ENCODE assay signal across 16 cellular contexts in genomic region chr18:34643982-34644381, GRCh38.
A peak's percentile ranks its signal among the peaks of the same experiment; 100 is the strongest.
DNase-seq lines count a peak whose midpoint lies in the region; ATAC-seq, FAIRE-seq and TF ChIP-seq lines count a peak whose summit lies in the region.
"Had no signal": no experiment of that assay in that cellular context is flagged by ENCODE, and none has a peak within 500 bp of the region (broad histone marks: within the 10 kb centered on the region; RNA-seq: fewer than 3 reads in every experiment).

No MANE protein-coding gene starts in this region.

- H3K4me1 ChIP-seq in left ventricle myocardium inferior (peaks cover 45% of the 10 kb centered on the region), Peyer's patch (no peaks in the 10 kb centered on the region)
- H3K4me1 ChIP-seq: BLaER1, prostate gland had no signal

- peak; percentile 19 for FAIRE-seq in frontal cortex (lab: Jason Lieb, UNC)

- TF ChIP-seq CTCF in left ventricle myocardium inferior (IDR thresholded peaks at IDR 0.05; ENCODE audit: borderline replicate concordance) (peak; percentile 26), brain microvascular endothelial cell (IDR thresholded peaks at IDR 0.05; ENCODE audit: low read depth, low read length, missing control alignments) (peak; percentile 22), Peyer's patch (IDR thresholded peaks at IDR 0.05) (no peak)

- no peak for DNase-seq in left ventricle myocardium inferior
- DNase-seq in cardiac septum (ENCODE audit: low spot score): no peak
- no peak for DNase-seq in brain microvascular endothelial cell
- no peak for DNase-seq in frontal cortex (ENCODE audit: low spot score in 2 of 2)
- DNase-seq in Peyer's patch: no peak
- no peak for DNase-seq in C1 segment of cervical spinal cord (lab: John Stamatoyannopoulos, UW)
- DNase-seq in SK-N-DZ (ENCODE audit: low spot score): no peak
- DNase-seq: activated CD4-positive, alpha-beta memory T cell treated with anti-CD3 and anti-CD28 coated beads for 36 hours; activated naive CD8-positive, alpha-beta T cell treated with anti-CD3 and anti-CD28 coated beads, Interleukin-2, amount 10 ng/mL, durations not matched to agents 7 days and 5 days; activated T-cell treated with anti-CD3 and anti-CD28 coated beads, Interleukin-2, amount 50 U/mL, for 4 hours; NCI-H510A treated with DMSO at 0.1 percent for 48 hours; PC-3; stomach had no signal

- H3K9me3 ChIP-seq in left ventricle myocardium inferior (replicated peaks) (no peaks in the 10 kb centered on the region), Peyer's patch (no peaks in the 10 kb centered on the region)
- H3K9me3 ChIP-seq: BLaER1, prostate gland, stomach had no signal

- no peak for ATAC-seq in GM18505 (IDR thresholded peaks at IDR 0.05; ENCODE audit: unreplicated experiment)
- ATAC-seq: activated T-cell treated with anti-CD3 and anti-CD28 coated beads, Interleukin-2, amount 50 U/mL, for 4 hours; PC-3 had no signal

- H3K36me3 ChIP-seq in left ventricle myocardium inferior: no peaks in the 10 kb centered on the region
- H3K36me3 ChIP-seq in brain microvascular endothelial cell (replicated peaks): no peaks in the 10 kb centered on the region
- H3K36me3 ChIP-seq in Peyer's patch: no peaks in the 10 kb centered on the region
- H3K36me3 ChIP-seq: BLaER1, prostate gland, stomach had no signal

- no peak for TF ChIP-seq POLR2A in Peyer's patch (IDR thresholded peaks at IDR 0.05)
- no peak for TF ChIP-seq POLR2A in GM18505 (IDR thresholded peaks at IDR 0.05; ENCODE audit: borderline replicate concordance, extremely low read depth, insufficient read depth, insufficient read length)

- intact Hi-C loops in left ventricle myocardium inferior (cut with micrococcal nuclease) (no loop called here), cardiac septum (cut with DNase I) (no loop called here)

- no peak overlapping the region for H3K4me3 ChIP-seq in left ventricle myocardium inferior
- no peak overlapping the region for H3K4me3 ChIP-seq in brain microvascular endothelial cell (ENCODE audit: low read depth, low read length)
- H3K4me3 ChIP-seq in Peyer's patch: no peak overlapping the region
- H3K4me3 ChIP-seq: BLaER1, prostate gland, stomach had no signal

- in situ Hi-C loops in brain microvascular endothelial cell (cut with HindIII; ENCODE audit: low pct_ligation_motif_present, low sequenced_read_pairs): no loop called here

- H3K27me3 ChIP-seq in left ventricle myocardium inferior (ENCODE audit: low read depth) (no peaks in the 10 kb centered on the region), brain microvascular endothelial cell (replicated peaks) (no peaks in the 10 kb centered on the region), Peyer's patch (no peaks in the 10 kb centered on the region)
- H3K27me3 ChIP-seq: BLaER1, stomach had no signal

- H3K27ac ChIP-seq in left ventricle myocardium inferior (replicated peaks): no peak overlapping the region
- no peak overlapping the region for H3K27ac ChIP-seq in brain microvascular endothelial cell
- H3K27ac ChIP-seq in Peyer's patch: no peak overlapping the region
- H3K27ac ChIP-seq: BLaER1, prostate gland, stomach had no signal

Comparison
In these comparisons a context has a peak if more than half of its experiments do, and no peak if none do; other contexts are left out.
1. CTCF ChIP-seq: peak in left ventricle myocardium inferior (single experiment) and brain microvascular endothelial cell (single experiment); none in Peyer's patch (0 of 6).